Comparison of ENCODE assay signal across 22 cellular contexts in the genomic region with DNA sequence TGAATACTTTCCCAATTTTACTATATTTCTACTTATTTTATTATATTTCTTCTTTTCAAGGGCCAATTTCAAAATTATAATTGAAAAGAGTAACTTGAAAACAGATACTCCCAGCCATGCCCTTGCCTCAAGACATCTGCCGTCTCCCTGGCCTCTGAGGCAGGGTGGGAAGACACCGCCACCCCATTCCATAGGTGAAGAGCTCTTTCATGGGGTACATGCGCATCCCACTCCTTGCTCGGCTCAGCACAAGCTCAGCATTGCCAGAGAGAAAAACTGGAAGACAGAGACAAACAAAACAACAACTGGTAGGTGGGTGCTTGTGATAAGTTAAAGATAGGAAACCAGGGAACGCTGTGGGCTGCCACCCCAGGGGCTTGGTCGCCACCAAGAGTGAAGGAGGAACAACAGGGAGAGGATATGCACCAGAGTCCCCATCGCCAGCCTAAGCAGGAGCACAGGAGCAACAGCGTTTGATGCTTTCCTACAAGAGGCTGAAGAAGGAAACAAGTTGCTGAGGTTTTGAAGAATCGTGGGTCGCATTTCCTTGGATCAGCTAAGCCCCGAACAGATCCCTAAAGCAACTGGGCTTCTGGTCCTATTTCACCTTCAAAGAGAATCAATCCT.
"Had no signal": no experiment of that assay in that cellular context is flagged by ENCODE, and none has a peak within 500 bp of the region (broad histone marks: within the 10 kb centered on the region; RNA-seq: fewer than 3 reads in every experiment).

No MANE protein-coding gene starts in this region.

- H3K27ac Mint-ChIP-seq: activated CD4-positive, alpha-beta T cell treated with anti-CD3 and anti-CD28 coated beads, Interleukin-2, amount 10 ng/mL, durations not matched to agents 7 days and 5 days; activated naive CD4-positive, alpha-beta T cell treated with anti-CD3 and anti-CD28 coated beads, Interleukin-2, amount 10 ng/mL, durations not matched to agents 7 days and 5 days; immature natural killer cell; naive thymus-derived CD4-positive, alpha-beta T cell; T-helper 2 cell treated with Interferon-gamma antibody and Interleukin-4, amounts not matched to agents 5 μg/mL and 100 μg/mL, for 36 hours had no signal

- H3K36me3 Mint-ChIP-seq: immature natural killer cell had no signal

- H3K27me3 ChIP-seq: ascending aorta, gastrocnemius medialis, pancreas, right lobe of liver, upper lobe of left lung had no signal

- H3K27ac ChIP-seq: ascending aorta, coronary artery, gastrocnemius medialis, left ventricle myocardium inferior, pancreas, right lobe of liver, thoracic aorta, upper lobe of left lung had no signal

- H3K4me3 Mint-ChIP-seq: activated CD4-positive, alpha-beta T cell treated with anti-CD3 and anti-CD28 coated beads, Interleukin-2, amount 10 ng/mL, durations not matched to agents 7 days and 5 days; activated naive CD4-positive, alpha-beta T cell treated with anti-CD3 and anti-CD28 coated beads, Interleukin-2, amount 10 ng/mL, durations not matched to agents 7 days and 5 days; activated T-cell treated with anti-CD3 and anti-CD28 coated beads, Interleukin-2, amount 50 U/mL, for 4 hours; immature natural killer cell; T-helper 2 cell treated with Interferon-gamma antibody and Interleukin-4, amounts not matched to agents 5 μg/mL and 100 μg/mL, for 36 hours had no signal

- H3K4me3 ChIP-seq: ascending aorta, coronary artery, gastrocnemius medialis, left ventricle myocardium inferior, pancreas, right lobe of liver, thoracic aorta, upper lobe of left lung had no signal

- H3K27me3 Mint-ChIP-seq: activated CD4-positive, alpha-beta T cell treated with anti-CD3 and anti-CD28 coated beads, Interleukin-2, amount 10 ng/mL, durations not matched to agents 7 days and 5 days; activated naive CD4-positive, alpha-beta T cell treated with anti-CD3 and anti-CD28 coated beads, Interleukin-2, amount 10 ng/mL, durations not matched to agents 7 days and 5 days; naive thymus-derived CD4-positive, alpha-beta T cell had no signal

- H3K9me3 ChIP-seq: ascending aorta, gastrocnemius medialis, left ventricle myocardium inferior, pancreas, right lobe of liver, thoracic aorta, upper lobe of left lung had no signal

- ATAC-seq: activated CD4-positive, CD25-positive, alpha-beta regulatory T cell treated with anti-CD3 and anti-CD28 coated beads, Interleukin-2, amount 50 U/mL, for 24 hours; activated T-cell treated with anti-CD3 and anti-CD28 coated beads, Interleukin-2, amount 50 U/mL, for 4 hours; gastrocnemius medialis; naive thymus-derived CD4-positive, alpha-beta T cell; pancreas; right lobe of liver had no signal

- H3K9me3 Mint-ChIP-seq: activated CD4-positive, alpha-beta T cell treated with anti-CD3 and anti-CD28 coated beads, Interleukin-2, amount 10 ng/mL, durations not matched to agents 7 days and 5 days; activated naive CD4-positive, alpha-beta T cell treated with anti-CD3 and anti-CD28 coated beads, Interleukin-2, amount 10 ng/mL, durations not matched to agents 7 days and 5 days; activated T-cell treated with anti-CD3 and anti-CD28 coated beads, Interleukin-2, amount 50 U/mL, for 4 hours; immature natural killer cell; T-helper 2 cell treated with Interferon-gamma antibody and Interleukin-4, amounts not matched to agents 5 μg/mL and 100 μg/mL, for 36 hours had no signal

- DNase-seq: activated CD4-positive, alpha-beta T cell treated with anti-CD3 and anti-CD28 coated beads, Interleukin-2, amount 10 ng/mL, durations not matched to agents 7 days and 5 days; activated CD8-positive, alpha-beta memory T cell treated with anti-CD3 and anti-CD28 coated beads, Interleukin-2, amount 50 U/mL, for 4 hours; activated naive CD4-positive, alpha-beta T cell treated with anti-CD3 and anti-CD28 coated beads, Interleukin-2, amount 10 ng/mL, durations not matched to agents 7 days and 5 days; activated T-cell treated with anti-CD3 and anti-CD28 coated beads, Interleukin-2, amount 50 U/mL, for 4 hours; gastrocnemius medialis; head of caudate nucleus; immature natural killer cell; kidney glomerular epithelial cell; left ventricle myocardium inferior; mammary epithelial cell; naive thymus-derived CD4-positive, alpha-beta T cell; pancreas; right lobe of liver; small intestine; stimulated activated CD4-positive, alpha-beta T cell treated with anti-CD3 and anti-CD28 coated beads, Interleukin-15, amount 100 ng/mL, for 24 hours; stimulated activated CD4-positive, alpha-beta T cell treated with anti-CD3 and anti-CD28 coated beads, Interleukin-2, amount 100 ng/mL, for 48 hours; upper lobe of left lung had no signal

- H3K4me1 ChIP-seq: ascending aorta, gastrocnemius medialis, left ventricle myocardium inferior, pancreas, upper lobe of left lung had no signal

- H3K4me1 Mint-ChIP-seq: immature natural killer cell had no signal

- H3K36me3 ChIP-seq: ascending aorta, gastrocnemius medialis, left ventricle myocardium inferior, pancreas, right lobe of liver, thoracic aorta, upper lobe of left lung had no signal
